ENCODE assay signal across 8 cellular contexts in the genomic region with DNA sequence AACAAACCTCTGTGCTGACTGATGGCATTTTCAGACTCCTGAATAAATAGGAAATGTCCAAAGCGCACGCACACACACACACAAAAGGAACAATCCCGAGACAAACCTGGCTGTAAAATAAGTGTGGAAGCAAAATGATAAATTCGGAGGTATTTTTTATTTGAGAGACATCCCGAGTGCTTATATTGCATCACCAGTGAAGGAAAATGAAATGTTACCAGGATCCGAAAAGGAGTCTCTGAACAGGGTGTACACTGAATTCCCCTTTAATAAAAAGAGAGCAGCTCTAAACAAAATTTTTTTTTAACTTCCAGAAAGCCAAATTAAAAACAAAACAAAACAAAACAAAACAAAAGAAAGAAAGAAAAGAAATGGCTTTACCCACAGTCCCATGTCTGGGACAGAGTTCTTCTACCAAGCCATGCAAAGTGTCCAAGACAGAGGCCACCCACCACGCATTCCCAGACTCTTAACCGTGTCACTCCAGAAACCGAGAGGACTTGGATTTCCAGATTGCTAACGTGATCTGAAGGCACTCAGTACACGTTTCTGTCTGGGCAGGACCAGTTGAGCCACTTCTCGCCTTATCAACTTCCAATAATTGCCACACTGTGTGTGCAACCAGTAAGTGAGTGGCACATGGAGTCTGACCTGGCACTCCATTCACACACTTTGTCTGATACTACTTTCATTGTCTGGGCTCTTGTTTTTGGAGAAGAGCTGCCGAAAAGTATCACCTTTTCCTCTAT. TPM values are rescaled to one million over a fixed set of nuclear protein-coding genes. Genes with fewer than 3 reads are reported as not detected.
DNase-seq lines count a peak whose midpoint lies in the region; ATAC-seq and TF ChIP-seq lines count a peak whose summit lies in the region.

No MANE protein-coding gene starts in this region.

- peaks cover 0 to 2% (median 0%) of the 10 kb centered on the region in 3 donors for H3K9me3 ChIP-seq in tibial artery

- CTCF ChIA-PET in AG04449 (lab: Yijun Ruan, JAX) = interaction anchor here (1.0 to 18.3 kb wide), 4 partner anchors 12 to 365 kb away, joined by 3 to 305 read pairs (median 8); partner anchors contain the start of genes PRSS35 and UBE3D

- H3K36me3 ChIP-seq in tibial artery = peaks cover 0 to 6% (median 2%) of the 10 kb centered on the region in 3 donors

- peak; percentile 0 for ATAC-seq in GM21423 (IDR thresholded peaks at IDR 0.05; ENCODE audit: unreplicated experiment)
- peak; percentile 43 for ATAC-seq in left lobe of liver
- no peak for ATAC-seq in GM18519 (IDR thresholded peaks at IDR 0.05; ENCODE audit: low FRiP score, unreplicated experiment)

- no peaks in the 10 kb centered on the region for H3K27me3 ChIP-seq in tibial artery

- POLR2A ChIA-PET in AG04449 (lab: Yijun Ruan, JAX) = no interaction called here

- H3K27ac ChIP-seq in tibial artery = peak overlapping the region; percentile 68 to 80

- peaks cover 0 to 34% (median 4%) of the 10 kb centered on the region in 4 donors for H3K4me1 ChIP-seq in tibial artery

- intact Hi-C loops in tibial artery (cut with DNase I; ENCODE audit: low total_unique reads) = no loop called here

- no peak for DNase-seq in AG04449 (ENCODE audit: low read depth, low spot score)
- peak; percentile 47 for DNase-seq in LoVo (ENCODE audit: low spot score)
- DNase-seq in choroid plexus epithelial cell (ENCODE audit: low read depth) = peak; percentile 37
- no peak for DNase-seq in left lobe of liver (ENCODE audit: low spot score)
- no peak for DNase-seq in tibial artery
- DNase-seq in SIG-M5 treated with dmso at 0.1 percent for 504 hours (lab: John Stamatoyannopoulos, UW; ENCODE audit: unreplicated experiment) = no peak

- H3K4me3 ChIP-seq in AG04449 (ENCODE audit: low read depth, low read length) (peak overlapping the region; percentile 69), choroid plexus epithelial cell (ENCODE audit: low read depth, low read length) (peak overlapping the region; percentile 77), tibial artery (peak overlapping the region; percentile 65 to 70)

- no peak for TF ChIP-seq CTCF in AG04449 (IDR thresholded peaks at IDR 0.05; ENCODE audit: insufficient read depth, low read length, missing control alignments)
- TF ChIP-seq CTCF in choroid plexus epithelial cell (conservative IDR thresholded peaks at IDR 0.05; ENCODE audit: low read depth, low read length) = no peak
- no peak for TF ChIP-seq CTCF in tibial artery (IDR thresholded peaks at IDR 0.05)

RNA-seq across cellular contexts. Expression of gene ME1, which starts 0.8 kb away (rescaled TPM):
- 13.7 TPM for total RNA-seq in left lobe of liver

Comparison
In these comparisons a context has a peak if more than half of its experiments do, and no peak if none do; other contexts are left out.
1. DNase-seq: peak in LoVo (single experiment) and choroid plexus epithelial cell (single experiment); none in AG04449 (single experiment), left lobe of liver (single experiment), tibial artery (0 of 2) and SIG-M5 treated with dmso at 0.1 percent for 504 hours (single experiment).
2. Peak in every context shown above with its lines, with median percentiles within 50 percentile points of each other: H3K4me3 ChIP-seq.